Comparison of ENCODE assay signal across 18 cellular contexts in the genomic region with DNA sequence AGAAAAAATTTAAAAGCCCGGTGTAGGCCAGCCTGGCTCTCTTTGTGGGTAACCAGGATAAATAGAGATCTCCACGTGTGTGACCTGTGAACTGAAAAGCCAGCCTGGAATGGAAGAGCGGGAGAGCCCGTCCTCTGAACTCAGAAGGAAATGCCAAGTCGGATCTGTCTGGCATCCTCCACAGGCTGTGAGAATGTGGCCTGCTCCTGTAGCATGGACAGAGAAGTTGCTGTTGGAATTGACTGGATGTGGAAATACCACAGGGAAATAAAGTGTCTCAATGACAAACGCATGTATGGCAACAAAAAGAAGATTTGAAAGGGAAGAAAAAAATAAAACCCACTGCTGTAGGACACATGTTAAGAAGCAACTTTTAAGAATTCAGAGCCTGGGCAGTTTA. TPM values are rescaled to one million over a fixed set of nuclear protein-coding genes. Genes with fewer than 3 reads are reported as not detected.
DNase-seq lines count a peak whose midpoint lies in the region; ATAC-seq and TF ChIP-seq lines count a peak whose summit lies in the region.
"Had no signal": no experiment of that assay in that cellular context is flagged by ENCODE, and none has a peak within 500 bp of the region (broad histone marks: within the 10 kb centered on the region; RNA-seq: fewer than 3 reads in every experiment).

No MANE protein-coding gene starts in this region.

- in situ Hi-C loops in G401 (cut with HindIII; ENCODE audit: low sequenced_read_pairs): no loop called here

- ATAC-seq in activated T-cell treated with anti-CD3 and anti-CD28 coated beads, Interleukin-2, amount 50 U/mL, for 72 hours (replicated peaks in 1 of 2): no peak
- ATAC-seq in CD8-positive, alpha-beta T cell: no peak
- no peak for ATAC-seq in stimulated activated naive B cell treated with anti-CD40 and anti-IgM and Interleukin-4, amounts not matched to agents 10 μg/mL and 1 μg/mL and 100 μg/mL, for 72 hours (replicated peaks)
- ATAC-seq in HG02763 (IDR thresholded peaks at IDR 0.05; ENCODE audit: unreplicated experiment): no peak
- no peak for ATAC-seq in Right ventricle myocardium superior (ENCODE audit: poor library complexity)

- no peak for TF ChIP-seq CTCF in CD8-positive, alpha-beta T cell (IDR thresholded peaks at IDR 0.05)
- TF ChIP-seq CTCF in glutamatergic neuron (IDR thresholded peaks at IDR 0.05; ENCODE audit: partially characterized antibody, unreplicated experiment): no peak

- CTCF ChIA-PET in CD8-positive, alpha-beta T cell (lab: Charles Lee): interaction anchor here (1.0 to 5.5 kb wide), 3 partner anchors 8 to 71 kb away, joined by 3 to 26 read pairs (median 4); no protein-coding TSS in a partner anchor

- H3K36me3 ChIP-seq in CD8-positive, alpha-beta T cell (ENCODE audit: insufficient read depth, low read length): peaks cover 35% of the 10 kb centered on the region

- no peaks in the 10 kb centered on the region for H3K9me3 ChIP-seq in CD8-positive, alpha-beta T cell (ENCODE audit: low read length)

- no peaks in the 10 kb centered on the region for H3K27me3 ChIP-seq in CD8-positive, alpha-beta T cell (ENCODE audit: insufficient read depth, low read length)

- no peak overlapping the region for H3K27ac ChIP-seq in CD8-positive, alpha-beta T cell (ENCODE audit: low read depth, low read length)
- H3K27ac ChIP-seq: HL-60, KMS-11 had no signal

- peak overlapping the region; percentile 25 for H3K27ac Mint-ChIP-seq in activated T-cell treated with anti-CD3 and anti-CD28 coated beads, Interleukin-2, amount 50 U/mL, for 72 hours
- no peak overlapping the region for H3K27ac Mint-ChIP-seq in activated T-cell treated with anti-CD3 and anti-CD28 coated beads, Interleukin-2, amount 50 U/mL, for 24 hours
- H3K27ac Mint-ChIP-seq in CD8-positive, alpha-beta T cell: peak overlapping the region; percentile 45
- peak overlapping the region; percentile 46 for H3K27ac Mint-ChIP-seq in glutamatergic neuron (ENCODE audit: unreplicated experiment)
- peak overlapping the region; percentile 37 for H3K27ac Mint-ChIP-seq in stimulated activated naive B cell treated with anti-CD40 and anti-IgM and Interleukin-4, amounts not matched to agents 10 μg/mL and 1 μg/mL and 100 μg/mL, for 72 hours

- intact Hi-C loops in CD8-positive, alpha-beta T cell (cut with DNase I, micrococcal nuclease): no loop called here
- intact Hi-C loops in Right ventricle myocardium superior (cut with DNase I): no loop called here

- H3K9me3 Mint-ChIP-seq in activated T-cell treated with anti-CD3 and anti-CD28 coated beads, Interleukin-2, amount 50 U/mL, for 72 hours: no peaks in the 10 kb centered on the region
- no peaks in the 10 kb centered on the region for H3K9me3 Mint-ChIP-seq in activated T-cell treated with anti-CD3 and anti-CD28 coated beads, Interleukin-2, amount 50 U/mL, for 24 hours
- no peaks in the 10 kb centered on the region for H3K9me3 Mint-ChIP-seq in CD8-positive, alpha-beta T cell
- peaks cover 3% of the 10 kb centered on the region for H3K9me3 Mint-ChIP-seq in glutamatergic neuron (ENCODE audit: unreplicated experiment)
- no peaks in the 10 kb centered on the region for H3K9me3 Mint-ChIP-seq in stimulated activated naive B cell treated with anti-CD40 and anti-IgM and Interleukin-4, amounts not matched to agents 10 μg/mL and 1 μg/mL and 100 μg/mL, for 72 hours

- POLR2A ChIA-PET in CD8-positive, alpha-beta T cell (lab: Charles Lee): no interaction called here

- no peak overlapping the region for H3K4me3 Mint-ChIP-seq in activated T-cell treated with anti-CD3 and anti-CD28 coated beads, Interleukin-2, amount 50 U/mL, for 72 hours
- H3K4me3 Mint-ChIP-seq in activated T-cell treated with anti-CD3 and anti-CD28 coated beads, Interleukin-2, amount 50 U/mL, for 24 hours: no peak overlapping the region
- no peak overlapping the region for H3K4me3 Mint-ChIP-seq in CD8-positive, alpha-beta T cell
- H3K4me3 Mint-ChIP-seq in glutamatergic neuron (ENCODE audit: unreplicated experiment): no peak overlapping the region
- no peak overlapping the region for H3K4me3 Mint-ChIP-seq in stimulated activated naive B cell treated with anti-CD40 and anti-IgM and Interleukin-4, amounts not matched to agents 10 μg/mL and 1 μg/mL and 100 μg/mL, for 72 hours

- H3K4me1 Mint-ChIP-seq in activated T-cell treated with anti-CD3 and anti-CD28 coated beads, Interleukin-2, amount 50 U/mL, for 72 hours (ENCODE audit: low read depth): peaks cover 62% of the 10 kb centered on the region
- H3K4me1 Mint-ChIP-seq in activated T-cell treated with anti-CD3 and anti-CD28 coated beads, Interleukin-2, amount 50 U/mL, for 24 hours (ENCODE audit: low read depth): peaks cover 72% of the 10 kb centered on the region
- H3K4me1 Mint-ChIP-seq in CD8-positive, alpha-beta T cell (ENCODE audit: low read depth): peaks cover 72% of the 10 kb centered on the region
- peaks cover 6% of the 10 kb centered on the region for H3K4me1 Mint-ChIP-seq in glutamatergic neuron (ENCODE audit: low read depth, unreplicated experiment)
- peaks cover 21 to 59% of the 10 kb centered on the region in 2 donors for H3K4me1 Mint-ChIP-seq in stimulated activated naive B cell treated with anti-CD40 and anti-IgM and Interleukin-4, amounts not matched to agents 10 μg/mL and 1 μg/mL and 100 μg/mL, for 72 hours

- no peaks in the 10 kb centered on the region for H3K27me3 Mint-ChIP-seq in activated T-cell treated with anti-CD3 and anti-CD28 coated beads, Interleukin-2, amount 50 U/mL, for 72 hours (ENCODE audit: low read depth)
- H3K27me3 Mint-ChIP-seq in activated T-cell treated with anti-CD3 and anti-CD28 coated beads, Interleukin-2, amount 50 U/mL, for 24 hours: no peaks in the 10 kb centered on the region
- no peaks in the 10 kb centered on the region for H3K27me3 Mint-ChIP-seq in CD8-positive, alpha-beta T cell (ENCODE audit: low read depth)
- H3K27me3 Mint-ChIP-seq in glutamatergic neuron (ENCODE audit: unreplicated experiment): peaks cover 8% of the 10 kb centered on the region
- no peaks in the 10 kb centered on the region for H3K27me3 Mint-ChIP-seq in stimulated activated naive B cell treated with anti-CD40 and anti-IgM and Interleukin-4, amounts not matched to agents 10 μg/mL and 1 μg/mL and 100 μg/mL, for 72 hours

- H3K4me3 ChIP-seq in CD8-positive, alpha-beta T cell (ENCODE audit: low read depth, low read length): no peak overlapping the region

- DNase-seq in activated T-cell treated with anti-CD3 and anti-CD28 coated beads, Interleukin-2, amount 50 U/mL, for 72 hours: no peak
- DNase-seq in activated T-cell treated with anti-CD3 and anti-CD28 coated beads, Interleukin-2, amount 50 U/mL, for 24 hours: no peak
- no peak for DNase-seq in CD8-positive, alpha-beta T cell
- DNase-seq in glutamatergic neuron (no peak), G401 (ENCODE audit: low spot score) (no peak), Right ventricle myocardium superior (no peak)
- DNase-seq in stimulated activated naive B cell treated with anti-CD40 and anti-IgM and Interleukin-4, amounts not matched to agents 10 μg/mL and 1 μg/mL and 100 μg/mL, for 72 hours: no peak
- DNase-seq: C1 segment of cervical spinal cord, DND-41, MV-4-11, NCI-H1694 treated with DMSO at 0.1 percent for 48 hours, NCI-H2227 treated with DMSO at 0.1 percent for 48 hours, NCI-H510A treated with DMSO at 0.1 percent for 48 hours, NCI-H82, SIG-M5 had no signal

- peaks cover 7 to 20% of the 10 kb centered on the region in 2 donors for H3K36me3 Mint-ChIP-seq in activated T-cell treated with anti-CD3 and anti-CD28 coated beads, Interleukin-2, amount 50 U/mL, for 72 hours (ENCODE audit: insufficient read depth in 2 of 2)
- H3K36me3 Mint-ChIP-seq in activated T-cell treated with anti-CD3 and anti-CD28 coated beads, Interleukin-2, amount 50 U/mL, for 24 hours (ENCODE audit: low read depth): peaks cover 86% of the 10 kb centered on the region
- H3K36me3 Mint-ChIP-seq in CD8-positive, alpha-beta T cell: peaks cover 80% of the 10 kb centered on the region
- no peaks in the 10 kb centered on the region for H3K36me3 Mint-ChIP-seq in glutamatergic neuron (ENCODE audit: unreplicated experiment)
- peaks cover 54 to 73% of the 10 kb centered on the region in 2 donors for H3K36me3 Mint-ChIP-seq in stimulated activated naive B cell treated with anti-CD40 and anti-IgM and Interleukin-4, amounts not matched to agents 10 μg/mL and 1 μg/mL and 100 μg/mL, for 72 hours

- H3K4me1 ChIP-seq in CD8-positive, alpha-beta T cell (ENCODE audit: insufficient read depth, low read length): peaks cover 83% of the 10 kb centered on the region

RNA-seq across cellular contexts. Expression of a gene that starts 6.7 kb away (rescaled TPM):
- 10 to 100 TPM; 64.2 to 69.5 TPM for total RNA-seq in activated T-cell treated with anti-CD3 and anti-CD28 coated beads, Interleukin-2, amount 50 U/mL, for 72 hours
- total RNA-seq in CD8-positive, alpha-beta T cell: 10 to 100 TPM; 50.8 to 56.5 TPM
- total RNA-seq in glutamatergic neuron (ENCODE audit: unreplicated experiment): 38.2 TPM
- 29.7 and 35.2 TPM in 2 replicates for total RNA-seq in G401 (2014; rRNA removed; shearing (Covaris generic))
- 66.1 TPM for total RNA-seq in Right ventricle myocardium superior

RNA-seq across cellular contexts. Expression of a gene that starts 37.1 kb away (rescaled TPM):
- total RNA-seq in activated T-cell treated with anti-CD3 and anti-CD28 coated beads, Interleukin-2, amount 50 U/mL, for 72 hours: 100 to 1,000 TPM; 353 to 529 TPM
- 100 to 1,000 TPM; 194 to 199 TPM for total RNA-seq in CD8-positive, alpha-beta T cell
- 545 TPM for total RNA-seq in glutamatergic neuron (ENCODE audit: unreplicated experiment)
- total RNA-seq in G401 (2014; rRNA removed; shearing (Covaris generic)): 69.0 and 79.9 TPM in 2 replicates
- total RNA-seq in Right ventricle myocardium superior: 14.4 TPM

RNA-seq across cellular contexts. Expression of a gene that starts 44.8 kb away (rescaled TPM):
- 100 to 1,000 TPM; 103 to 117 TPM for total RNA-seq in activated T-cell treated with anti-CD3 and anti-CD28 coated beads, Interleukin-2, amount 50 U/mL, for 72 hours
- total RNA-seq in CD8-positive, alpha-beta T cell: 100 to 1,000 TPM; 104 to 107 TPM
- 100 TPM for total RNA-seq in glutamatergic neuron (ENCODE audit: unreplicated experiment)
- 54.2 and 82.0 TPM in 2 replicates for total RNA-seq in G401 (2014; rRNA removed; shearing (Covaris generic))
- total RNA-seq in Right ventricle myocardium superior: 70.6 TPM
